14 cellular contexts compared by ENCODE assay signal in the genomic region with DNA sequence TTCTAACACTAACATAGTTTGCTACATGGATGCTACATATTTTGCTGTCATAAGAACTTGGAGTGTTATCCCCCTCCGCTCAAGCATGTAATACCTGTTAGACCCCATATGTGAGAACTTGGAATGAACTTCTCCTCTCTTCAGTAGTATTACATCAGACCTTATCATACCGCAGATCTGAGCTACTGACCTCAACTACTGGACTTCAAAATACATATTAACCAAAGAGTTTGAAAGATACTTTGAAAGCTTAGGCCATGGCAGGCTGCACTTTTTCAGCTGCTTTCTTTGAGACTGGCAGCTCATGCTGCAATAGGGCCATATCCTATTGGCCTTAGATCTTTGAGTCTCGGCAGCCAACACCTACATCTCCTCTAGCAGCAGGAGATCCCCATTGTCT.
DNase-seq lines count a peak whose midpoint lies in the region; ATAC-seq and TF ChIP-seq lines count a peak whose summit lies in the region.
"Had no signal": no experiment of that assay in that cellular context is flagged by ENCODE, and none has a peak within 500 bp of the region (broad histone marks: within the 10 kb centered on the region; RNA-seq: fewer than 3 reads in every experiment).

No MANE protein-coding gene starts in this region.

- no peaks in the 10 kb centered on the region for H3K9me3 Mint-ChIP-seq in CD8-positive, alpha-beta T cell
- H3K9me3 Mint-ChIP-seq in endodermal cell = no peaks in the 10 kb centered on the region
- peaks cover 0 to 2% (median 0%) of the 10 kb centered on the region in 9 donors for H3K9me3 Mint-ChIP-seq in naive thymus-derived CD8-positive, alpha-beta T cell

- H3K27me3 ChIP-seq in CD8-positive, alpha-beta T cell (ENCODE audit: insufficient read depth, low read length) = no peaks in the 10 kb centered on the region
- H3K27me3 ChIP-seq in endodermal cell (ENCODE audit: control insufficient read depth, insufficient read depth, low read length, poor library complexity, severe bottlenecking) = no peaks in the 10 kb centered on the region
- no peaks in the 10 kb centered on the region for H3K27me3 ChIP-seq in liver (ENCODE audit: control insufficient read depth in 4 of 4, insufficient read depth in 4 of 4, low read length in 3 of 4)
- H3K27me3 ChIP-seq: BLaER1 had no signal

- no peaks in the 10 kb centered on the region for H3K4me1 ChIP-seq in CD8-positive, alpha-beta T cell (ENCODE audit: insufficient read depth, low read length)
- no peaks in the 10 kb centered on the region for H3K4me1 ChIP-seq in endodermal cell (ENCODE audit: control insufficient read depth, insufficient read depth, low read length)
- H3K4me1 ChIP-seq in liver (ENCODE audit: control insufficient read depth in 4 of 4, insufficient read depth in 4 of 4, low read length in 3 of 4) = peaks cover 3 to 8% (median 6%) of the 10 kb centered on the region in 4 donors
- H3K4me1 ChIP-seq: BLaER1 had no signal

- 86 to 90% methylated on average over 3 of the region's 3 CpGs for WGBS in endodermal cell (ENCODE audit: insufficient coverage in 1 of 2, insufficient read length in 1 of 2), 2 experiments
- WGBS in liver = 64% methylated on average over 3 of the region's 3 CpGs

- H3K4me1 Mint-ChIP-seq in CD8-positive, alpha-beta T cell (ENCODE audit: low read depth) = peaks cover 3% of the 10 kb centered on the region
- H3K4me1 Mint-ChIP-seq in endodermal cell = peaks cover 6% of the 10 kb centered on the region
- H3K4me1 Mint-ChIP-seq in naive thymus-derived CD8-positive, alpha-beta T cell = peaks cover 0 to 6% (median 0%) of the 10 kb centered on the region in 4 donors

- no peak overlapping the region for H3K4me3 Mint-ChIP-seq in CD8-positive, alpha-beta T cell
- H3K4me3 Mint-ChIP-seq in endodermal cell = no peak overlapping the region
- H3K4me3 Mint-ChIP-seq in naive thymus-derived CD8-positive, alpha-beta T cell = no peak overlapping the region

- TF ChIP-seq POLR2A in NB4 (IDR thresholded peaks at IDR 0.05; ENCODE audit: extremely low read depth, insufficient read length) = no peak

- peak overlapping the region; percentile 28 for H3K27ac Mint-ChIP-seq in CD8-positive, alpha-beta T cell
- no peak overlapping the region for H3K27ac Mint-ChIP-seq in endodermal cell
- peak overlapping the region in 3 of 10 donors; percentile 4 to 49 (median 43) for H3K27ac Mint-ChIP-seq in naive thymus-derived CD8-positive, alpha-beta T cell

- no peak overlapping the region for H3K9ac ChIP-seq in endodermal cell (ENCODE audit: extremely low read depth, low read length, poor library complexity, severe bottlenecking)
- H3K9ac ChIP-seq in liver (ENCODE audit: low read depth in 1 of 2, low read length in 2 of 2) = no peak overlapping the region
- H3K9ac ChIP-seq: BLaER1 had no signal

- POLR2A ChIA-PET in CD8-positive, alpha-beta T cell (lab: Charles Lee) = interaction anchor here (0.7 kb wide), 1 partner anchor 14 kb away, joined by 3 read pairs; no protein-coding TSS in a partner anchor
- POLR2A ChIA-PET in naive thymus-derived CD8-positive, alpha-beta T cell (lab: Charles Lee) = no interaction called here

- no peaks in the 10 kb centered on the region for H3K9me3 ChIP-seq in CD8-positive, alpha-beta T cell (ENCODE audit: low read length)
- H3K9me3 ChIP-seq in endodermal cell (ENCODE audit: control insufficient read depth, low read length) = no peaks in the 10 kb centered on the region
- no peaks in the 10 kb centered on the region for H3K9me3 ChIP-seq in liver (ENCODE audit: control insufficient read depth in 4 of 4, low read length in 3 of 4)
- H3K9me3 ChIP-seq: HAP-1 had no signal

- TF ChIP-seq RAD21 in liver (IDR thresholded peaks at IDR 0.05) = no peak

- H3K27ac ChIP-seq in CD8-positive, alpha-beta T cell (ENCODE audit: low read depth, low read length) = no peak overlapping the region
- no peak overlapping the region for H3K27ac ChIP-seq in endodermal cell (ENCODE audit: low read depth, low read length)
- H3K27ac ChIP-seq in liver (ENCODE audit: low read depth in 1 of 2, low read length in 2 of 2) = no peak overlapping the region
- H3K27ac ChIP-seq: 22Rv1, BLaER1 had no signal

- intact Hi-C loops in CD8-positive, alpha-beta T cell (cut with DNase I, micrococcal nuclease) = loop anchor here in 1 of 2 experiments (5.0 kb wide), 1 partner anchor 73 kb away; the partner anchor contains the start of gene EEA1

- H3K27me3 Mint-ChIP-seq in CD8-positive, alpha-beta T cell (ENCODE audit: low read depth) = no peaks in the 10 kb centered on the region
- no peaks in the 10 kb centered on the region for H3K27me3 Mint-ChIP-seq in endodermal cell (ENCODE audit: insufficient read depth)
- H3K27me3 Mint-ChIP-seq in naive thymus-derived CD8-positive, alpha-beta T cell = no peaks in the 10 kb centered on the region

- CTCF ChIA-PET in CD8-positive, alpha-beta T cell (lab: Charles Lee) = no interaction called here

- no peak for ATAC-seq in CD8-positive, alpha-beta T cell
- no peak for ATAC-seq in naive thymus-derived CD8-positive, alpha-beta T cell
- no peak for ATAC-seq in GM18907 (IDR thresholded peaks at IDR 0.05; ENCODE audit: unreplicated experiment)

- H3K4me3 ChIP-seq in CD8-positive, alpha-beta T cell (ENCODE audit: low read depth, low read length) = no peak overlapping the region
- no peak overlapping the region for H3K4me3 ChIP-seq in NB4 (ENCODE audit: low read depth, low read length)
- no peak overlapping the region for H3K4me3 ChIP-seq in endodermal cell (ENCODE audit: low read length)
- no peak overlapping the region for H3K4me3 ChIP-seq in liver (ENCODE audit: low read depth in 1 of 3, low read length in 3 of 3)
- H3K4me3 ChIP-seq: BLaER1, HAP-1 had no signal

- H3K36me3 Mint-ChIP-seq in CD8-positive, alpha-beta T cell = peaks cover 53% of the 10 kb centered on the region
- peaks cover 38% of the 10 kb centered on the region for H3K36me3 Mint-ChIP-seq in endodermal cell (ENCODE audit: low read depth)
- peaks cover 22 to 55% (median 26%) of the 10 kb centered on the region in 3 donors for H3K36me3 Mint-ChIP-seq in naive thymus-derived CD8-positive, alpha-beta T cell

- H3K36me3 ChIP-seq in CD8-positive, alpha-beta T cell (ENCODE audit: insufficient read depth, low read length) = no peaks in the 10 kb centered on the region
- H3K36me3 ChIP-seq in endodermal cell (ENCODE audit: control insufficient read depth, insufficient read depth, low read length) = peaks cover 77% of the 10 kb centered on the region
- peaks cover 0 to 17% (median 11%) of the 10 kb centered on the region in 4 donors for H3K36me3 ChIP-seq in liver (ENCODE audit: control insufficient read depth in 4 of 4, insufficient read depth in 3 of 4, low read depth in 1 of 4, low read length in 3 of 4)

- no peak for DNase-seq in CD8-positive, alpha-beta T cell
- DNase-seq in NB4 (ENCODE audit: low read depth) = peak; percentile 21
- peak; percentile 46 for DNase-seq in endodermal cell
- no peak for DNase-seq in naive thymus-derived CD8-positive, alpha-beta T cell
- DNase-seq in NCI-H2196 (lab: John Stamatoyannopoulos, UW; ENCODE audit: unreplicated experiment) = no peak
- no peak for DNase-seq in HPDE6-E6E7 (ENCODE audit: extremely low spot score)
- DNase-seq: AML-193, DMS 273 treated with DMSO at 0.1 percent for 48 hours, GOT3 had no signal

- no peak for TF ChIP-seq CTCF in CD8-positive, alpha-beta T cell (IDR thresholded peaks at IDR 0.05)
- no peak for TF ChIP-seq CTCF in NB4 (IDR thresholded peaks at IDR 0.05; ENCODE audit: low read depth, low read length)
- TF ChIP-seq CTCF in endodermal cell (conservative IDR thresholded peaks at IDR 0.05) = no peak
- no peak for TF ChIP-seq CTCF in liver (IDR thresholded peaks at IDR 0.05; ENCODE audit: low read depth, low read length, missing input control)

TF ChIP-seq in liver, 16 proteins besides CTCF, POLR2A, EP300 and RAD21:
- no peak for TF ChIP-seq FOXA1 (IDR thresholded peaks at IDR 0.05)
- TF ChIP-seq, protein P1, sequence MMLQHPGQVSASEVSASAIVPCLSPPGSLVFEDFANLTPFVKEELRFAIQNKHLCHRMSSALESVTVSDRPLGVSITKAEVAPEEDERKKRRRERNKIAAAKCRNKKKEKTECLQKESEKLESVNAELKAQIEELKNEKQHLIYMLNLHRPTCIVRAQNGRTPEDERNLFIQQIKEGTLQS (IDR thresholded peaks at IDR 0.05) = no peak
- TF ChIP-seq SP1 (IDR thresholded peaks at IDR 0.05) = no peak
- peak; percentile 40 to 58 for TF ChIP-seq HNF4A (conservative IDR thresholded peaks at IDR 0.05)
- no peak for TF ChIP-seq YY1 (IDR thresholded peaks at IDR 0.05)
- TF ChIP-seq EGR1 (IDR thresholded peaks at IDR 0.05; ENCODE audit: low read depth in 2 of 2) = no peak
- no peak for TF ChIP-seq ZBTB33 (IDR thresholded peaks at IDR 0.05)
- no peak for TF ChIP-seq MAX (IDR thresholded peaks at IDR 0.05)

Comparison
In these comparisons a context has a peak if more than half of its experiments do, and no peak if none do; other contexts are left out.
1. DNase-seq: peak in NB4 (single experiment) and endodermal cell (single experiment); none in CD8-positive, alpha-beta T cell (0 of 7), naive thymus-derived CD8-positive, alpha-beta T cell (0 of 10), NCI-H2196 (single experiment) and HPDE6-E6E7 (single experiment).